In genomic region chr19:17495639-17496265, GRCh38 we compare ENCODE assay signal across 1 cellular context.
TF ChIP-seq lines count a peak whose summit lies in the region.

No MANE protein-coding gene starts in this region.

TF ChIP-seq in HCT116, 20 proteins besides CTCF, POLR2A, EP300 and RAD21:
- TF ChIP-seq MAX (IDR thresholded peaks at IDR 0.05) (peak; percentile 14; the same call in 1 of the 2 replicates), FOSL1 (IDR thresholded peaks at IDR 0.05; ENCODE audit: low read depth) (no peak)
